Comparison of ENCODE assay signal across 20 cellular contexts in genomic region chr15:37773111-37773860, GRCh38.
DNase-seq lines count a peak whose midpoint lies in the region; ATAC-seq, FAIRE-seq and TF ChIP-seq lines count a peak whose summit lies in the region.
"Had no signal": no experiment of that assay in that cellular context is flagged by ENCODE, and none has a peak within 500 bp of the region (broad histone marks: within the 10 kb centered on the region; RNA-seq: fewer than 3 reads in every experiment).

No MANE protein-coding gene starts in this region.

- TF ChIP-seq POLR2A in H54 (IDR thresholded peaks at IDR 0.05; ENCODE audit: low read depth, low read length): no peak

- FAIRE-seq in H54 (lab: Jason Lieb, UNC): peak; percentile 23
- FAIRE-seq: GM12878, islet of Langerhans had no signal

- ATAC-seq in SK-N-SH treated with all-trans-retinoic acid at 6 μM for 48 hours: peak; percentile 99
- ATAC-seq in HG03097 (IDR thresholded peaks at IDR 0.05; ENCODE audit: low FRiP score, unreplicated experiment): no peak
- ATAC-seq: activated CD8-positive, alpha-beta T cell treated with anti-CD3 and anti-CD28 coated beads, Interleukin-2, amount 10 ng/mL, durations not matched to agents 7 days and 5 days; activated naive CD8-positive, alpha-beta T cell treated with anti-CD3 and anti-CD28 coated beads, Interleukin-2, amount 50 U/mL, for 24 hours; GM12878 had no signal

- no peak for TF ChIP-seq CTCF in fibroblast of villous mesenchyme (IDR thresholded peaks at IDR 0.05; ENCODE audit: insufficient read depth, low read depth, low read length)

- peak; percentile 80 for DNase-seq in A172 (ENCODE audit: low spot score)
- peak; percentile 3 for DNase-seq in H54 (ENCODE audit: insufficient read length, low spot score)
- peak; percentile 68 for DNase-seq in fibroblast of villous mesenchyme (ENCODE audit: low read depth)
- DNase-seq in superior temporal gyrus (ENCODE audit: extremely low spot score): no peak
- DNase-seq in NCI-H2029 treated with DMSO at 0.1 percent for 48 hours (lab: John Stamatoyannopoulos, UW): no peak
- no peak for DNase-seq in NCI-H748 (lab: John Stamatoyannopoulos, UW; ENCODE audit: unreplicated experiment)
- DNase-seq: 8988T; activated CD8-positive, alpha-beta T cell treated with anti-CD3 and anti-CD28 coated beads, Interleukin-2, amount 10 ng/mL, durations not matched to agents 7 days and 5 days; activated naive CD8-positive, alpha-beta T cell treated with anti-CD3 and anti-CD28 coated beads, Interleukin-2, amount 50 U/mL, for 24 hours; NCI-H187 treated with DMSO at 0.1 percent for 48 hours; NCI-H524; nephron progenitor cell; PC-9; stimulated activated naive CD4-positive, alpha-beta T cell treated with Interleukin-2 at 50 U/mL for 16 hours; upper lobe of left lung; WERI-Rb-1 had no signal

- no peak overlapping the region for H3K4me3 ChIP-seq in fibroblast of villous mesenchyme (ENCODE audit: low read depth, low read length)
- H3K4me3 ChIP-seq: GM12878, PC-9, upper lobe of left lung had no signal

TF ChIP-seq in SK-N-SH treated with all-trans-retinoic acid at 6 μM for 48 hours, 23 proteins besides CTCF, POLR2A, EP300 and RAD21:
- TF ChIP-seq ZC3H10 (CRISPR knock-in tag; IDR thresholded peaks at IDR 0.05) (no peak), PATZ1 (CRISPR knock-in tag; IDR thresholded peaks at IDR 0.05; ENCODE audit: borderline replicate concordance) (0 out of 2 replicates have a peak, but pooled peaks have one; percentile 27)

Comparison
In these comparisons a context has a peak if more than half of its experiments do, and no peak if none do; other contexts are left out.
1. DNase-seq: peak in A172 (single experiment), H54 (single experiment) and fibroblast of villous mesenchyme (single experiment); none in superior temporal gyrus (single experiment), NCI-H2029 treated with DMSO at 0.1 percent for 48 hours (single experiment) and NCI-H748 (single experiment).